ENCODE assay signal across 8 cellular contexts in genomic region chr11:108733479-108734116, GRCh38.
DNase-seq lines count a peak whose midpoint lies in the region; ATAC-seq and TF ChIP-seq lines count a peak whose summit lies in the region.

No MANE protein-coding gene starts in this region.

- no peaks in the 10 kb centered on the region for H3K27me3 Mint-ChIP-seq in T-cell

- no peaks in the 10 kb centered on the region for H3K27me3 ChIP-seq in sigmoid colon

- peaks cover 26% of the 10 kb centered on the region for H3K36me3 Mint-ChIP-seq in T-cell

- H3K4me1 Mint-ChIP-seq in T-cell = peaks cover 38 to 42% (median 40%) of the 10 kb centered on the region in 3 donors

- no peak for TF ChIP-seq CTCF in fibroblast of mammary gland (conservative IDR thresholded peaks at IDR 0.05; ENCODE audit: control insufficient read depth, insufficient read depth, low read depth, low read length)
- no peak for TF ChIP-seq CTCF in lower leg skin (IDR thresholded peaks at IDR 0.05)
- no peak for TF ChIP-seq CTCF in sigmoid colon (IDR thresholded peaks at IDR 0.05)

- CTCF ChIA-PET in T-cell (lab: Charles Lee) = interaction anchor here (0.7 to 1.9 kb wide), 3 partner anchors 9 to 645 kb away, joined by 3 to 8 read pairs (median 4); partner anchors contain the start of gene DDX10 (in 1 of the 2)

- no peaks in the 10 kb centered on the region for H3K9me3 ChIP-seq in sigmoid colon

- H3K4me1 ChIP-seq in sigmoid colon = peaks cover 0 to 4% (median 0%) of the 10 kb centered on the region in 4 donors

- H3K4me3 ChIP-seq in fibroblast of mammary gland (ENCODE audit: control insufficient read depth, low read depth, low read length) = no peak overlapping the region
- H3K4me3 ChIP-seq in lower leg skin (ENCODE audit: low read depth, poor library complexity, severe bottlenecking) = no peak overlapping the region
- no peak overlapping the region for H3K4me3 ChIP-seq in sigmoid colon

- WGBS in lower leg skin, 2 donors = 49% methylated on average over 6 of the region's 6 CpGs
- WGBS in sigmoid colon, 2 donors = 71 to 76% methylated on average over 6 of the region's 6 CpGs

- DNase-seq in AG20443 (ENCODE audit: low spot score) (peak; percentile 15), T-cell (no peak), fibroblast of mammary gland (ENCODE audit: low read depth) (peak; percentile 84), stromal cell of bone marrow (ENCODE audit: low read depth) (peak; percentile 44), lower leg skin (ENCODE audit: low spot score in 2 of 2) (no peak), sigmoid colon (no peak)

- POLR2A ChIA-PET in T-cell (lab: Charles Lee) = interaction anchor here in 1 of 2 donors (0.6 kb wide), 1 partner anchor 64 kb away, joined by 4 read pairs; no protein-coding TSS in a partner anchor

- ATAC-seq in GM18909 (IDR thresholded peaks at IDR 0.05; ENCODE audit: poor library complexity, unreplicated experiment) = peak; percentile 96
- ATAC-seq in HG03060 (IDR thresholded peaks at IDR 0.05; ENCODE audit: low read depth, unreplicated experiment) = peak; percentile 94
- ATAC-seq in T-cell (replicated peaks in 1 of 4) = peak in 3 of 4 experiments; percentile 14 to 65 (median 56)

- H3K9me3 Mint-ChIP-seq in T-cell = no peaks in the 10 kb centered on the region

- intact Hi-C loops in lower leg skin (cut with DNase I; ENCODE audit: low total_unique reads) (no loop called here), sigmoid colon (cut with DNase I) (no loop called here)

- H3K27ac ChIP-seq in sigmoid colon = no peak overlapping the region

- no peaks in the 10 kb centered on the region for H3K36me3 ChIP-seq in sigmoid colon

- TF ChIP-seq POLR2A in lower leg skin (IDR thresholded peaks at IDR 0.05) (no peak), sigmoid colon (IDR thresholded peaks at IDR 0.05) (no peak)

- peak overlapping the region in 1 of 3 donors; percentile 23 for H3K4me3 Mint-ChIP-seq in T-cell

- no peak for TF ChIP-seq EP300 in sigmoid colon (IDR thresholded peaks at IDR 0.05)

- H3K27ac Mint-ChIP-seq in T-cell = peak overlapping the region in 1 of 2 donors; percentile 64

Comparison
In these comparisons a context has a peak if more than half of its experiments do, and no peak if none do; other contexts are left out.
1. DNase-seq: peak in AG20443 (single experiment), fibroblast of mammary gland (single experiment) and stromal cell of bone marrow (single experiment); none in T-cell (0 of 34), lower leg skin (0 of 2) and sigmoid colon (single experiment).
2. Peak in every context shown above with its lines, with median percentiles within 50 percentile points of each other: ATAC-seq.